Comparison of ENCODE assay signal across 1 cellular context in the genomic region with DNA sequence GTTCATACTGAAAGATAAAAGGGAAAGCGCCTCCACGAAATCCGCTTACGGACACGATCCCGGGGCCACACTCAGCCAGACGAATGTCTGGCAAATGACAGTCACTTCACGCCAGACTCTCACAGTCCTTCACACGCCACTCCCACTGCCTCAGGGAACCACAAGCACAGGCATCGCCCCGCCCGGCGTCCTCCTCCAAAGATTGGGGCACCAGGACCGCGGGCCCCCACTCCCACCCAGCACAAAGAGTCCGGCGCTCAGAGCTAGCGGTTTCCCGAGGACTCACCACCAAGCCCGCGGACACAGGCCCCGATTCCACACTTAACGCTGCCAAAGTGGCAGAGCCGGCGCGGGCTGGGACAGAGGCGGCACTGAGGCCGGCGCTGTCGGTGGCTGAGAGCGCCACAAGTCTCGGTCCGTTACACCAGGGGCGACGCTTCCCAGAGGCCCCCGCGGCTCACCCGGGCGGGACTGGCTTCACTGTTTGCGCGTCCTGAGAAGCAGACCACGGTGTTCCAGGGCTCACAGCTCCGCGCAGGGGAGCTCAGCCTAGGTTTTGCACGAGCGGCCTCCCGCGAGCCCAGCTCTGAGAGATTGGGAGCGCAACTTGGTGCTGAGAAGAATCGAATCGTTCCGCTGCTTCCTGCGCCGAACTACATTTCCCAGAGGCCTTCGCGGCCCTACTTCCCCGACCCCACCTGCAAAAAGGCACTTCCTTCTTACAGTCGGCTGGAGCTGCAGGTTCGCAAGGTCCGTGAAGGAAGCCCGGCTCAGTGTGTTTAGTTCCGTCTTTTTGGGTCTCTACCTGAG.
TF ChIP-seq lines count a peak whose summit lies in the region.

Gene ZNF569, minus strand, starts transcription at position 647 of the 810 bp plus-strand sequence. CDS start 22,523 bp downstream, outside the sequence.

TF ChIP-seq in HepG2, 621 proteins besides CTCF, POLR2A, EP300 and RAD21 (continued from another document and continues in another):
- TF ChIP-seq SNAPC4 (CRISPR knock-in tag; IDR thresholded peaks at IDR 0.05) (peak; percentile 92), ZNF280B (CRISPR knock-in tag; IDR thresholded peaks at IDR 0.05; ENCODE audit: borderline replicate concordance) (peak; percentile 23; the same call in 1 of the 2 replicates), KLF15 (CRISPR knock-in tag; IDR thresholded peaks at IDR 0.05; ENCODE audit: borderline replicate concordance) (no peak), BCL6 (CRISPR knock-in tag; IDR thresholded peaks at IDR 0.05) (no peak; the same call in 1 of the 2 replicates), EHMT2 (IDR thresholded peaks at IDR 0.05; ENCODE audit: borderline replicate concordance, low read depth, low read length) (no peak), ZNF20 (CRISPR knock-in tag; IDR thresholded peaks at IDR 0.05) (no peak), CENPT (CRISPR knock-in tag; IDR thresholded peaks at IDR 0.05; ENCODE audit: low read depth) (no peak), AGO2 (optimal IDR thresholded peaks at IDR 0.05; ENCODE audit: low read depth, low read length) (peak; percentile 65), ASH2L (IDR thresholded peaks at IDR 0.05; ENCODE audit: insufficient read length, low read depth, low read length) (peak; percentile 94), TBL1XR1 (IDR thresholded peaks at IDR 0.05; ENCODE audit: borderline replicate concordance, low read length, partially characterized antibody) (peak; percentile 61), IRF2 (CRISPR knock-in tag; IDR thresholded peaks at IDR 0.05) (peak; percentile 99), ZNF10 (CRISPR knock-in tag; IDR thresholded peaks at IDR 0.05; ENCODE audit: borderline replicate concordance, low read depth) (no peak), BRCA1 (CRISPR knock-in tag; IDR thresholded peaks at IDR 0.05) (0 out of 2 replicates have a peak, but pooled peaks have one; percentile 70), GPBP1L1 (CRISPR knock-in tag; IDR thresholded peaks at IDR 0.05) (no peak), FOXK1 (CRISPR knock-in tag; IDR thresholded peaks at IDR 0.05; ENCODE audit: borderline replicate concordance, low read depth) (peak; percentile 92; the same call in 1 of the 2 replicates), SRF (IDR thresholded peaks at IDR 0.05; ENCODE audit: low read depth, low read length) (peak; percentile 72; the same call in 1 of the 2 replicates), ZNF230 (CRISPR knock-in tag; IDR thresholded peaks at IDR 0.05) (no peak), ZFP41 (CRISPR knock-in tag; IDR thresholded peaks at IDR 0.05; ENCODE audit: borderline replicate concordance) (no peak), HHEX (CRISPR knock-in tag; IDR thresholded peaks at IDR 0.05) (no peak), ZKSCAN8 (CRISPR knock-in tag; IDR thresholded peaks at IDR 0.05; ENCODE audit: borderline replicate concordance) (no peak), HCFC1 (IDR thresholded peaks at IDR 0.05; ENCODE audit: low read depth, low read length) (peak; percentile 97), ZSCAN5A (CRISPR knock-in tag; IDR thresholded peaks at IDR 0.05; ENCODE audit: borderline replicate concordance) (peak; percentile 66; the same call in 1 of the 2 replicates), BORCS8-MEF2B (CRISPR knock-in tag; IDR thresholded peaks at IDR 0.05) (peak; percentile 31; the same call in 1 of the 2 replicates), ZNF777 (CRISPR knock-in tag; IDR thresholded peaks at IDR 0.05) (0 out of 2 replicates have a peak, but pooled peaks have one; percentile 29), CREM (IDR thresholded peaks at IDR 0.05) (peak; percentile 97), CREM (CRISPR knock-in tag; IDR thresholded peaks at IDR 0.05) (no peak), ZNF543 (CRISPR knock-in tag; IDR thresholded peaks at IDR 0.05) (peak; percentile 44; the same call in 1 of the 2 replicates), SALL2 (CRISPR knock-in tag; IDR thresholded peaks at IDR 0.05) (peak; percentile 84; the same call in 1 of the 2 replicates), MED1 (CRISPR knock-in tag; IDR thresholded peaks at IDR 0.05) (peak; percentile 46; the same call in 1 of the 2 replicates), GABPB1 (CRISPR knock-in tag; IDR thresholded peaks at IDR 0.05) (peak; percentile 99), CCDC6 (CRISPR knock-in tag; IDR thresholded peaks at IDR 0.05) (no peak), PPARG (CRISPR knock-in tag; conservative IDR thresholded peaks at IDR 0.05) (0 out of 2 replicates have a peak, but pooled peaks have one; percentile 17), ZNF260 (CRISPR knock-in tag; IDR thresholded peaks at IDR 0.05; ENCODE audit: borderline replicate concordance, low read depth) (no peak), ELF3 (CRISPR knock-in tag; IDR thresholded peaks at IDR 0.05) (peak; percentile 95), MTA3 (CRISPR knock-in tag; IDR thresholded peaks at IDR 0.05) (no peak), ZNF772 (CRISPR knock-in tag; IDR thresholded peaks at IDR 0.05) (peak; percentile 54; the same call in 1 of the 2 replicates), PHF21A (CRISPR knock-in tag; IDR thresholded peaks at IDR 0.05) (peak; percentile 86), FOXO1 (CRISPR knock-in tag; IDR thresholded peaks at IDR 0.05) (no peak), ZNF547 (CRISPR knock-in tag; IDR thresholded peaks at IDR 0.05) (peak; percentile 70), HDAC2 (CRISPR knock-in tag; IDR thresholded peaks at IDR 0.05) (peak; percentile 70)
- TF ChIP-seq, protein P1, sequence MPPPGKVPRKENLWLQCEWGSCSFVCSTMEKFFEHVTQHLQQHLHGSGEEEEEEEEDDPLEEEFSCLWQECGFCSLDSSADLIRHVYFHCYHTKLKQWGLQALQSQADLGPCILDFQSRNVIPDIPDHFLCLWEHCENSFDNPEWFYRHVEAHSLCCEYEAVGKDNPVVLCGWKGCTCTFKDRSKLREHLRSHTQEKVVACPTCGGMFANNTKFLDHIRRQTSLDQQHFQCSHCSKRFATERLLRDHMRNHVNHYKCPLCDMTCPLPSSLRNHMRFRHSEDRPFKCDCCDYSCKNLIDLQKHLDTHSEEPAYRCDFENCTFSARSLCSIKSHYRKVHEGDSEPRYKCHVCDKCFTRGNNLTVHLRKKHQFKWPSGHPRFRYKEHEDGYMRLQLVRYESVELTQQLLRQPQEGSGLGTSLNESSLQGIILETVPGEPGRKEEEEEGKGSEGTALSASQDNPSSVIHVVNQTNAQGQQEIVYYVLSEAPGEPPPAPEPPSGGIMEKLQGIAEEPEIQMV (CRISPR knock-in tag; IDR thresholded peaks at IDR 0.05; ENCODE audit: low read depth), result peak; percentile 59; the same call in 1 of the 2 replicates
- TF ChIP-seq, protein P2, sequence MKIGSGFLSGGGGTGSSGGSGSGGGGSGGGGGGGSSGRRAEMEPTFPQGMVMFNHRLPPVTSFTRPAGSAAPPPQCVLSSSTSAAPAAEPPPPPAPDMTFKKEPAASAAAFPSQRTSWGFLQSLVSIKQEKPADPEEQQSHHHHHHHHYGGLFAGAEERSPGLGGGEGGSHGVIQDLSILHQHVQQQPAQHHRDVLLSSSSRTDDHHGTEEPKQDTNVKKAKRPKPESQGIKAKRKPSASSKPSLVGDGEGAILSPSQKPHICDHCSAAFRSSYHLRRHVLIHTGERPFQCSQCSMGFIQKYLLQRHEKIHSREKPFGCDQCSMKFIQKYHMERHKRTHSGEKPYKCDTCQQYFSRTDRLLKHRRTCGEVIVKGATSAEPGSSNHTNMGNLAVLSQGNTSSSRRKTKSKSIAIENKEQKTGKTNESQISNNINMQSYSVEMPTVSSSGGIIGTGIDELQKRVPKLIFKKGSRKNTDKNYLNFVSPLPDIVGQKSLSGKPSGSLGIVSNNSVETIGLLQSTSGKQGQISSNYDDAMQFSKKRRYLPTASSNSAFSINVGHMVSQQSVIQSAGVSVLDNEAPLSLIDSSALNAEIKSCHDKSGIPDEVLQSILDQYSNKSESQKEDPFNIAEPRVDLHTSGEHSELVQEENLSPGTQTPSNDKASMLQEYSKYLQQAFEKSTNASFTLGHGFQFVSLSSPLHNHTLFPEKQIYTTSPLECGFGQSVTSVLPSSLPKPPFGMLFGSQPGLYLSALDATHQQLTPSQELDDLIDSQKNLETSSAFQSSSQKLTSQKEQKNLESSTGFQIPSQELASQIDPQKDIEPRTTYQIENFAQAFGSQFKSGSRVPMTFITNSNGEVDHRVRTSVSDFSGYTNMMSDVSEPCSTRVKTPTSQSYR (CRISPR knock-in tag; IDR thresholded peaks at IDR 0.05; ENCODE audit: borderline replicate concordance), result no peak; the same call in 1 of the 2 replicates
- TF ChIP-seq, protein P3, sequence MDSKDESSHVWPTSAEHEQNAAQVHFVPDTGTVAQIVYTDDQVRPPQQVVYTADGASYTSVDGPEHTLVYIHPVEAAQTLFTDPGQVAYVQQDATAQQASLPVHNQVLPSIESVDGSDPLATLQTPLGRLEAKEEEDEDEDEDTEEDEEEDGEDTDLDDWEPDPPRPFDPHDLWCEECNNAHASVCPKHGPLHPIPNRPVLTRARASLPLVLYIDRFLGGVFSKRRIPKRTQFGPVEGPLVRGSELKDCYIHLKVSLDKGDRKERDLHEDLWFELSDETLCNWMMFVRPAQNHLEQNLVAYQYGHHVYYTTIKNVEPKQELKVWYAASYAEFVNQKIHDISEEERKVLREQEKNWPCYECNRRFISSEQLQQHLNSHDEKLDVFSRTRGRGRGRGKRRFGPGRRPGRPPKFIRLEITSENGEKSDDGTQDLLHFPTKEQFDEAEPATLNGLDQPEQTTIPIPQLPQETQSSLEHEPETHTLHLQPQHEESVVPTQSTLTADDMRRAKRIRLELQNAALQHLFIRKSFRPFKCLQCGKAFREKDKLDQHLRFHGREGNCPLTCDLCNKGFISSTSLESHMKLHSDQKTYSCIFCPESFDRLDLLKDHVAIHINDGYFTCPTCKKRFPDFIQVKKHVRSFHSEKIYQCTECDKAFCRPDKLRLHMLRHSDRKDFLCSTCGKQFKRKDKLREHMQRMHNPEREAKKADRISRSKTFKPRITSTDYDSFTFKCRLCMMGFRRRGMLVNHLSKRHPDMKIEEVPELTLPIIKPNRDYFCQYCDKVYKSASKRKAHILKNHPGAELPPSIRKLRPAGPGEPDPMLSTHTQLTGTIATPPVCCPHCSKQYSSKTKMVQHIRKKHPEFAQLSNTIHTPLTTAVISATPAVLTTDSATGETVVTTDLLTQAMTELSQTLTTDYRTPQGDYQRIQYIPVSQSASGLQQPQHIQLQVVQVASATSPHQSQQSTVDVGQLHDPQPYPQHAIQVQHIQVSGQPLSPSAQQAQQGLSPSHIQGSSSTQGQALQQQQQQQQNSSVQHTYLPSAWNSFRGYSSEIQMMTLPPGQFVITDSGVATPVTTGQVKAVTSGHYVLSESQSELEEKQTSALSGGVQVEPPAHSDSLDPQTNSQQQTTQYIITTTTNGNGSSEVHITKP (CRISPR knock-in tag; IDR thresholded peaks at IDR 0.05; ENCODE audit: low read depth), result peak; percentile 72; the same call in 1 of the 2 replicates
